Comparison of ENCODE assay signal across 1 cellular context in the genomic region with DNA sequence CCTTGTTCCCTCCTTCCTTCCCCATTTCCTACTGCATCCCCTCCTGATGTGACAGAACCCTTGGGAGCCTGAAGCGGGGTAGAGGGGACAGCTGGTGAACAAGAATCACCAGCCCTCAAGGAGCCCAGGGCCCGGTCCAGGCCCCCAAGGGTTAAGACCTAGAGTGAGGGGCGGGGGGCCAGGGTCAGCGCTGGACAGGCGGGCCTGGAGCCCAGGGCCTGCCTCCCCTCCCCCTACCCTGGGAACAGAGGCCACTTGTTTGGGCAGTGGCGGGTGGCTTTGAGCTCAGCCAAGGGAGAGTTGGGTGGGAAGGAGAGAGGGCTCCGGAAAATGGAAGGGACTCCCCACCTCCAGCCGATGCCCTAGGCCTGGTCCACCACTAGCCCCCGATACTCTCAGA.
TF ChIP-seq lines count a peak whose summit lies in the region.

No MANE protein-coding gene starts in this region.

TF ChIP-seq in HepG2, 621 proteins besides CTCF, POLR2A, EP300 and RAD21 (continued from another document and continues in another):
- peak; percentile 26 for TF ChIP-seq AGO2 (optimal IDR thresholded peaks at IDR 0.05; ENCODE audit: low read depth, low read length)
- TF ChIP-seq ZMYM3 (CRISPR knock-in tag; IDR thresholded peaks at IDR 0.05) = peak; percentile 62; the same call in 1 of the 2 replicates
- TF ChIP-seq SPEN (CRISPR knock-in tag; IDR thresholded peaks at IDR 0.05; ENCODE audit: low read depth) = peak; percentile 34; the same call in 1 of the 2 replicates
- TF ChIP-seq ZBTB7A (CRISPR knock-in tag; IDR thresholded peaks at IDR 0.05) = no peak
- TF ChIP-seq ZNF205 (CRISPR knock-in tag; IDR thresholded peaks at IDR 0.05) = 0 out of 2 replicates have a peak, but pooled peaks have one; percentile 46
- TF ChIP-seq ATF7 (IDR thresholded peaks at IDR 0.05) = no peak
- no peak for TF ChIP-seq ATF7 (CRISPR knock-in tag; IDR thresholded peaks at IDR 0.05)
- peak; percentile 43; the same call in 1 of the 2 replicates for TF ChIP-seq ZNF614 (CRISPR knock-in tag; IDR thresholded peaks at IDR 0.05; ENCODE audit: borderline replicate concordance)
- TF ChIP-seq TBP (CRISPR knock-in tag; IDR thresholded peaks at IDR 0.05) = no peak
- TF ChIP-seq ZNF652 (CRISPR knock-in tag; IDR thresholded peaks at IDR 0.05; ENCODE audit: borderline replicate concordance, low read depth) = peak; percentile 96
- TF ChIP-seq KAT7 (CRISPR knock-in tag; IDR thresholded peaks at IDR 0.05; ENCODE audit: borderline replicate concordance) = 0 out of 2 replicates have a peak, but pooled peaks have one; percentile 43
- no peak for TF ChIP-seq ZNF549 (CRISPR knock-in tag; IDR thresholded peaks at IDR 0.05)
- TF ChIP-seq ZNF354B (CRISPR knock-in tag; IDR thresholded peaks at IDR 0.05) = no peak
- TF ChIP-seq, protein P1, sequence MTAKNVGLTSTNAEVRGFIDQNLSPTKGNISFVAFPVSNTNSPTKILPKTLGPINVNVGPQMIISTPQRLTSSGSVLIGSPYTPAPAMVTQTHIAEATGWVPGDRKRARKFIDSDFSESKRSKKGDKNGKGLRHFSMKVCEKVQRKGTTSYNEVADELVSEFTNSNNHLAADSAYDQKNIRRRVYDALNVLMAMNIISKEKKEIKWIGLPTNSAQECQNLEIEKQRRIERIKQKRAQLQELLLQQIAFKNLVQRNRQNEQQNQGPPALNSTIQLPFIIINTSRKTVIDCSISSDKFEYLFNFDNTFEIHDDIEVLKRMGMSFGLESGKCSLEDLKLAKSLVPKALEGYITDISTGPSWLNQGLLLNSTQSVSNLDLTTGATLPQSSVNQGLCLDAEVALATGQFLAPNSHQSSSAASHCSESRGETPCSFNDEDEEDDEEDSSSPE (CRISPR knock-in tag; IDR thresholded peaks at IDR 0.05) = no peak; the same call in 1 of the 2 replicates
- peak; percentile 37; the same call in 1 of the 2 replicates for TF ChIP-seq RXRB (CRISPR knock-in tag; IDR thresholded peaks at IDR 0.05; ENCODE audit: borderline replicate concordance)
- TF ChIP-seq ZNF543 (CRISPR knock-in tag; IDR thresholded peaks at IDR 0.05) = peak; percentile 64; the same call in 1 of the 2 replicates
- peak; percentile 61 for TF ChIP-seq NR2F6 (IDR thresholded peaks at IDR 0.05)
- TF ChIP-seq NR2F6 (CRISPR knock-in tag; IDR thresholded peaks at IDR 0.05) = peak; percentile 78; the same call in 1 of the 2 replicates
- TF ChIP-seq, protein P2, sequence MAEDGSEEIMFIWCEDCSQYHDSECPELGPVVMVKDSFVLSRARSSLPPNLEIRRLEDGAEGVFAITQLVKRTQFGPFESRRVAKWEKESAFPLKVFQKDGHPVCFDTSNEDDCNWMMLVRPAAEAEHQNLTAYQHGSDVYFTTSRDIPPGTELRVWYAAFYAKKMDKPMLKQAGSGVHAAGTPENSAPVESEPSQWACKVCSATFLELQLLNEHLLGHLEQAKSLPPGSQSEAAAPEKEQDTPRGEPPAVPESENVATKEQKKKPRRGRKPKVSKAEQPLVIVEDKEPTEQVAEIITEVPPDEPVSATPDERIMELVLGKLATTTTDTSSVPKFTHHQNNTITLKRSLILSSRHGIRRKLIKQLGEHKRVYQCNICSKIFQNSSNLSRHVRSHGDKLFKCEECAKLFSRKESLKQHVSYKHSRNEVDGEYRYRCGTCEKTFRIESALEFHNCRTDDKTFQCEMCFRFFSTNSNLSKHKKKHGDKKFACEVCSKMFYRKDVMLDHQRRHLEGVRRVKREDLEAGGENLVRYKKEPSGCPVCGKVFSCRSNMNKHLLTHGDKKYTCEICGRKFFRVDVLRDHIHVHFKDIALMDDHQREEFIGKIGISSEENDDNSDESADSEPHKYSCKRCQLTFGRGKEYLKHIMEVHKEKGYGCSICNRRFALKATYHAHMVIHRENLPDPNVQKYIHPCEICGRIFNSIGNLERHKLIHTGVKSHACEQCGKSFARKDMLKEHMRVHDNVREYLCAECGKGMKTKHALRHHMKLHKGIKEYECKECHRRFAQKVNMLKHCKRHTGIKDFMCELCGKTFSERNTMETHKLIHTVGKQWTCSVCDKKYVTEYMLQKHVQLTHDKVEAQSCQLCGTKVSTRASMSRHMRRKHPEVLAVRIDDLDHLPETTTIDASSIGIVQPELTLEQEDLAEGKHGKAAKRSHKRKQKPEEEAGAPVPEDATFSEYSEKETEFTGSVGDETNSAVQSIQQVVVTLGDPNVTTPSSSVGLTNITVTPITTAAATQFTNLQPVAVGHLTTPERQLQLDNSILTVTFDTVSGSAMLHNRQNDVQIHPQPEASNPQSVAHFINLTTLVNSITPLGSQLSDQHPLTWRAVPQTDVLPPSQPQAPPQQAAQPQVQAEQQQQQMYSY (CRISPR knock-in tag; IDR thresholded peaks at IDR 0.05) = 0 out of 2 replicates have a peak, but pooled peaks have one; percentile 46
- no peak for TF ChIP-seq RNF2 (conservative IDR thresholded peaks at IDR 0.05; ENCODE audit: low read depth)
- TF ChIP-seq, protein P3, sequence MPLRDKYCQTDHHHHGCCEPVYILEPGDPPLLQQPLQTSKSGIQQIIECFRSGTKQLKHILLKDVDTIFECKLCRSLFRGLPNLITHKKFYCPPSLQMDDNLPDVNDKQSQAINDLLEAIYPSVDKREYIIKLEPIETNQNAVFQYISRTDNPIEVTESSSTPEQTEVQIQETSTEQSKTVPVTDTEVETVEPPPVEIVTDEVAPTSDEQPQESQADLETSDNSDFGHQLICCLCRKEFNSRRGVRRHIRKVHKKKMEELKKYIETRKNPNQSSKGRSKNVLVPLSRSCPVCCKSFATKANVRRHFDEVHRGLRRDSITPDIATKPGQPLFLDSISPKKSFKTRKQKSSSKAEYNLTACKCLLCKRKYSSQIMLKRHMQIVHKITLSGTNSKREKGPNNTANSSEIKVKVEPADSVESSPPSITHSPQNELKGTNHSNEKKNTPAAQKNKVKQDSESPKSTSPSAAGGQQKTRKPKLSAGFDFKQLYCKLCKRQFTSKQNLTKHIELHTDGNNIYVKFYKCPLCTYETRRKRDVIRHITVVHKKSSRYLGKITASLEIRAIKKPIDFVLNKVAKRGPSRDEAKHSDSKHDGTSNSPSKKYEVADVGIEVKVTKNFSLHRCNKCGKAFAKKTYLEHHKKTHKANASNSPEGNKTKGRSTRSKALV (CRISPR knock-in tag; IDR thresholded peaks at IDR 0.05) = no peak
- no peak for TF ChIP-seq ZNF382 (CRISPR knock-in tag; IDR thresholded peaks at IDR 0.05; ENCODE audit: borderline replicate concordance)
- TF ChIP-seq, protein P4, sequence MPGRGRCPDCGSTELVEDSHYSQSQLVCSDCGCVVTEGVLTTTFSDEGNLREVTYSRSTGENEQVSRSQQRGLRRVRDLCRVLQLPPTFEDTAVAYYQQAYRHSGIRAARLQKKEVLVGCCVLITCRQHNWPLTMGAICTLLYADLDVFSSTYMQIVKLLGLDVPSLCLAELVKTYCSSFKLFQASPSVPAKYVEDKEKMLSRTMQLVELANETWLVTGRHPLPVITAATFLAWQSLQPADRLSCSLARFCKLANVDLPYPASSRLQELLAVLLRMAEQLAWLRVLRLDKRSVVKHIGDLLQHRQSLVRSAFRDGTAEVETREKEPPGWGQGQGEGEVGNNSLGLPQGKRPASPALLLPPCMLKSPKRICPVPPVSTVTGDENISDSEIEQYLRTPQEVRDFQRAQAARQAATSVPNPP (CRISPR knock-in tag; IDR thresholded peaks at IDR 0.05) = no peak
- 0 out of 2 replicates have a peak, but pooled peaks have one; percentile 17 for TF ChIP-seq HMG20B (CRISPR knock-in tag; conservative IDR thresholded peaks at IDR 0.05)
- TF ChIP-seq NONO (IDR thresholded peaks at IDR 0.05) = no peak
- TF ChIP-seq NONO (CRISPR knock-in tag; conservative IDR thresholded peaks at IDR 0.05) = 0 out of 2 replicates have a peak, but pooled peaks have one; percentile 32
- peak; percentile 32; the same call in 1 of the 2 replicates for TF ChIP-seq NR2C2 (CRISPR knock-in tag; IDR thresholded peaks at IDR 0.05; ENCODE audit: borderline replicate concordance)
- peak; percentile 11 for TF ChIP-seq U2AF1 (optimal IDR thresholded peaks at IDR 0.05; ENCODE audit: low read depth, low read length)
- TF ChIP-seq MTA1 (CRISPR knock-in tag; IDR thresholded peaks at IDR 0.05; ENCODE audit: borderline replicate concordance) = peak; percentile 82; the same call in 1 of the 2 replicates
- TF ChIP-seq NCOA2 (CRISPR knock-in tag; IDR thresholded peaks at IDR 0.05) = peak; percentile 70
- TF ChIP-seq ATRX (CRISPR knock-in tag; IDR thresholded peaks at IDR 0.05; ENCODE audit: borderline replicate concordance) = no peak
- peak; percentile 10 for TF ChIP-seq TEAD3 (CRISPR knock-in tag; optimal IDR thresholded peaks at IDR 0.05; ENCODE audit: borderline replicate concordance)
- TF ChIP-seq ZFX (CRISPR knock-in tag; IDR thresholded peaks at IDR 0.05; ENCODE audit: low read depth) = peak; percentile 75
- peak; percentile 44; the same call in 1 of the 2 replicates for TF ChIP-seq TAF1 (CRISPR knock-in tag; IDR thresholded peaks at IDR 0.05)
- TF ChIP-seq ZZZ3 (CRISPR knock-in tag; IDR thresholded peaks at IDR 0.05; ENCODE audit: borderline replicate concordance) = 0 out of 2 replicates have a peak, but pooled peaks have one; percentile 45
- TF ChIP-seq XBP1 (CRISPR knock-in tag; IDR thresholded peaks at IDR 0.05) = no peak
- no peak for TF ChIP-seq ZNF33B (CRISPR knock-in tag; IDR thresholded peaks at IDR 0.05)
- TF ChIP-seq CCDC6 (CRISPR knock-in tag; IDR thresholded peaks at IDR 0.05) = no peak
- TF ChIP-seq ZNF746 (CRISPR knock-in tag; IDR thresholded peaks at IDR 0.05) = peak; percentile 45; the same call in 1 of the 2 replicates
- TF ChIP-seq TARDBP (CRISPR knock-in tag; IDR thresholded peaks at IDR 0.05) = 0 out of 2 replicates have a peak, but pooled peaks have one; percentile 38
- peak; percentile 63; the same call in 1 of the 2 replicates for TF ChIP-seq SP5 (CRISPR knock-in tag; IDR thresholded peaks at IDR 0.05; ENCODE audit: borderline replicate concordance, low read depth)
- no peak for TF ChIP-seq ISX (CRISPR knock-in tag; conservative IDR thresholded peaks at IDR 0.05)
- TF ChIP-seq ZNF121 (CRISPR knock-in tag; IDR thresholded peaks at IDR 0.05) = no peak
- no peak for TF ChIP-seq CEBPG (CRISPR knock-in tag; IDR thresholded peaks at IDR 0.05)
- no peak for TF ChIP-seq MAF1 (CRISPR knock-in tag; IDR thresholded peaks at IDR 0.05; ENCODE audit: borderline replicate concordance)
- TF ChIP-seq, protein P5, sequence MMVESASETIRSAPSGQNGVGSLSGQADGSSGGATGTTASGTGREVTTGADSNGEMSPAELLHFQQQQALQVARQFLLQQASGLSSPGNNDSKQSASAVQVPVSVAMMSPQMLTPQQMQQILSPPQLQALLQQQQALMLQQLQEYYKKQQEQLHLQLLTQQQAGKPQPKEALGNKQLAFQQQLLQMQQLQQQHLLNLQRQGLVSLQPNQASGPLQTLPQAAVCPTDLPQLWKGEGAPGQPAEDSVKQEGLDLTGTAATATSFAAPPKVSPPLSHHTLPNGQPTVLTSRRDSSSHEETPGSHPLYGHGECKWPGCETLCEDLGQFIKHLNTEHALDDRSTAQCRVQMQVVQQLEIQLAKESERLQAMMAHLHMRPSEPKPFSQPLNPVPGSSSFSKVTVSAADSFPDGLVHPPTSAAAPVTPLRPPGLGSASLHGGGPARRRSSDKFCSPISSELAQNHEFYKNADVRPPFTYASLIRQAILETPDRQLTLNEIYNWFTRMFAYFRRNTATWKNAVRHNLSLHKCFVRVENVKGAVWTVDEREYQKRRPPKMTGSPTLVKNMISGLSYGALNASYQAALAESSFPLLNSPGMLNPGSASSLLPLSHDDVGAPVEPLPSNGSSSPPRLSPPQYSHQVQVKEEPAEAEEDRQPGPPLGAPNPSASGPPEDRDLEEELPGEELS (CRISPR knock-in tag; IDR thresholded peaks at IDR 0.05) = no peak
- 0 out of 2 replicates have a peak, but pooled peaks have one; percentile 30 for TF ChIP-seq ISL2 (CRISPR knock-in tag; IDR thresholded peaks at IDR 0.05)
- peak; percentile 37; the same call in 1 of the 2 replicates for TF ChIP-seq KDM5B (CRISPR knock-in tag; IDR thresholded peaks at IDR 0.05; ENCODE audit: borderline replicate concordance)
- no peak for TF ChIP-seq ESRRA (CRISPR knock-in tag; IDR thresholded peaks at IDR 0.05; ENCODE audit: low read depth)
- 0 out of 2 replicates have a peak, but pooled peaks have one; percentile 54 for TF ChIP-seq CBFB (CRISPR knock-in tag; IDR thresholded peaks at IDR 0.05)
- TF ChIP-seq, protein P6, sequence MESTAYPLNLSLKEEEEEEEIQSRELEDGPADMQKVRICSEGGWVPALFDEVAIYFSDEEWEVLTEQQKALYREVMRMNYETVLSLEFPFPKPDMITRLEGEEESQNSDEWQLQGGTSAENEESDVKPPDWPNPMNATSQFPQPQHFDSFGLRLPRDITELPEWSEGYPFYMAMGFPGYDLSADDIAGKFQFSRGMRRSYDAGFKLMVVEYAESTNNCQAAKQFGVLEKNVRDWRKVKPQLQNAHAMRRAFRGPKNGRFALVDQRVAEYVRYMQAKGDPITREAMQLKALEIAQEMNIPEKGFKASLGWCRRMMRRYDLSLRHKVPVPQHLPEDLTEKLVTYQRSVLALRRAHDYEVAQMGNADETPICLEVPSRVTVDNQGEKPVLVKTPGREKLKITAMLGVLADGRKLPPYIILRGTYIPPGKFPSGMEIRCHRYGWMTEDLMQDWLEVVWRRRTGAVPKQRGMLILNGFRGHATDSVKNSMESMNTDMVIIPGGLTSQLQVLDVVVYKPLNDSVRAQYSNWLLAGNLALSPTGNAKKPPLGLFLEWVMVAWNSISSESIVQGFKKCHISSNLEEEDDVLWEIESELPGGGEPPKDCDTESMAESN (CRISPR knock-in tag; conservative IDR thresholded peaks at IDR 0.05) = no peak
- TF ChIP-seq, protein P7, sequence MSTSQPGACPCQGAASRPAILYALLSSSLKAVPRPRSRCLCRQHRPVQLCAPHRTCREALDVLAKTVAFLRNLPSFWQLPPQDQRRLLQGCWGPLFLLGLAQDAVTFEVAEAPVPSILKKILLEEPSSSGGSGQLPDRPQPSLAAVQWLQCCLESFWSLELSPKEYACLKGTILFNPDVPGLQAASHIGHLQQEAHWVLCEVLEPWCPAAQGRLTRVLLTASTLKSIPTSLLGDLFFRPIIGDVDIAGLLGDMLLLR (CRISPR knock-in tag; IDR thresholded peaks at IDR 0.05) = 0 out of 2 replicates have a peak, but pooled peaks have one; percentile 30
- no peak for TF ChIP-seq ZSCAN30 (CRISPR knock-in tag; IDR thresholded peaks at IDR 0.05)
- no peak for TF ChIP-seq ZNF678 (CRISPR knock-in tag; IDR thresholded peaks at IDR 0.05)
- TF ChIP-seq, protein P8, sequence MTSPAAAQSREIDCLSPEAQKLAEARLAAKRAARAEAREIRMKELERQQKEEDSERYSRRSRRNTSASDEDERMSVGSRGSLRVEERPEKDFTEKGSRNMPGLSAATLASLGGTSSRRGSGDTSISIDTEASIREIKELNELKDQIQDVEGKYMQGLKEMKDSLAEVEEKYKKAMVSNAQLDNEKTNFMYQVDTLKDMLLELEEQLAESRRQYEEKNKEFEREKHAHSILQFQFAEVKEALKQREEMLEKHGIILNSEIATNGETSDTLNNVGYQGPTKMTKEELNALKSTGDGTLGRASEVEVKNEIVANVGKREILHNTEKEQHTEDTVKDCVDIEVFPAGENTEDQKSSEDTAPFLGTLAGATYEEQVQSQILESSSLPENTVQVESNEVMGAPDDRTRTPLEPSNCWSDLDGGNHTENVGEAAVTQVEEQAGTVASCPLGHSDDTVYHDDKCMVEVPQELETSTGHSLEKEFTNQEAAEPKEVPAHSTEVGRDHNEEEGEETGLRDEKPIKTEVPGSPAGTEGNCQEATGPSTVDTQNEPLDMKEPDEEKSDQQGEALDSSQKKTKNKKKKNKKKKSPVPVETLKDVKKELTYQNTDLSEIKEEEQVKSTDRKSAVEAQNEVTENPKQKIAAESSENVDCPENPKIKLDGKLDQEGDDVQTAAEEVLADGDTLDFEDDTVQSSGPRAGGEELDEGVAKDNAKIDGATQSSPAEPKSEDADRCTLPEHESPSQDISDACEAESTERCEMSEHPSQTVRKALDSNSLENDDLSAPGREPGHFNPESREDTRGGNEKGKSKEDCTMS (CRISPR knock-in tag; conservative IDR thresholded peaks at IDR 0.05) = no peak
- peak; percentile 35; the same call in 1 of the 2 replicates for TF ChIP-seq ZMYM4 (CRISPR knock-in tag; IDR thresholded peaks at IDR 0.05)
- TF ChIP-seq AKAP8 (CRISPR knock-in tag; IDR thresholded peaks at IDR 0.05) = no peak
